ENCODE assay signal across 26 cellular contexts in genomic region chr12:118495296-118495695, GRCh38.
"Had no signal": no experiment of that assay in that cellular context is flagged by ENCODE, and none has a peak within 500 bp of the region (broad histone marks: within the 10 kb centered on the region; RNA-seq: fewer than 3 reads in every experiment).

No MANE protein-coding gene starts in this region.

- H3K27me3 ChIP-seq: stomach, suprapubic skin, testis, thyroid gland, tibial artery, tibial nerve, transverse colon, upper lobe of left lung, upper lobe of right lung, uterus, vagina had no signal

- FAIRE-seq: urothelium cell line had no signal

- H3K4me1 ChIP-seq: suprapubic skin, testis, thyroid gland, tibial artery, tibial nerve, transverse colon, upper lobe of left lung, upper lobe of right lung, uterus, vagina had no signal

- ATAC-seq: stimulated activated effector memory CD8-positive, alpha-beta T cell treated with anti-CD3 and anti-CD28 coated beads, Interleukin-12 subunit alpha, Interleukin-12 subunit beta, amount 100 ng/mL, for 72 hours; stimulated activated memory B cell treated with anti-CD40 and anti-IgM and Interleukin-4, amounts not matched to agents 10 μg/mL and 1 μg/mL and 100 μg/mL, for 72 hours; stimulated activated naive B cell treated with anti-CD40 and anti-IgM and Interleukin-4, amounts not matched to agents 10 μg/mL and 1 μg/mL and 100 μg/mL, for 72 hours; stimulated activated naive CD8-positive, alpha-beta T cell treated with anti-CD3 and anti-CD28 coated beads, Interleukin-15, amount 100 ng/mL, for 72 hours; stimulated activated naive CD8-positive, alpha-beta T cell treated with anti-CD3 and anti-CD28 coated beads, Interleukin-15, Interleukin-2, amounts not matched to agents 100 U/mL and 50 U/mL, for 24 hours; upper lobe of right lung had no signal

- H3K36me3 ChIP-seq: stomach, suprapubic skin, thoracic aorta, thyroid gland, tibial artery, tibial nerve, transverse colon, upper lobe of left lung, upper lobe of right lung, uterus, vagina had no signal

- H3K27ac ChIP-seq: stomach, suprapubic skin, testis, thoracic aorta, thyroid gland, tibial artery, tibial nerve, transverse colon, upper lobe of left lung, upper lobe of right lung, uterus, vagina had no signal

- H3K4me3 ChIP-seq: stomach, suprapubic skin, testis, thoracic aorta, thyroid gland, tibial artery, tibial nerve, transverse colon, upper lobe of left lung, upper lobe of right lung, uterus, vagina had no signal

- DNase-seq: stimulated activated CD4-positive, alpha-beta T cell treated with anti-CD3 and anti-CD28 coated beads, Interleukin-2, amount 100 ng/mL, for 48 hours; stimulated activated CD4-positive, alpha-beta T cell treated with anti-CD3 and anti-CD28 coated beads, Interleukin-4, amount 100 ng/mL, for 1 hour; stimulated activated CD4-positive, alpha-beta T cell treated with anti-CD3 and anti-CD28 coated beads, Interleukin-4, amount 100 ng/mL, for 24 hours; stimulated activated CD4-positive, alpha-beta T cell treated with anti-CD3 and anti-CD28 coated beads, Interleukin-4, amount 100 ng/mL, for 4 hours; stimulated activated CD8-positive, alpha-beta memory T cell treated with anti-CD3 and anti-CD28 coated beads, Interleukin-4, amount 100 ng/mL, for 48 hours; stimulated activated naive B cell treated with anti-CD40 and anti-IgM and Interleukin-4, amounts not matched to agents 10 μg/mL and 1 μg/mL and 100 μg/mL, for 72 hours; stimulated activated naive CD4-positive, alpha-beta T cell; stimulated activated naive CD4-positive, alpha-beta T cell treated with Interleukin-2 at 50 U/mL for 16 hours; stimulated activated naive CD8-positive, alpha-beta T cell treated with anti-CD3 and anti-CD28 coated beads, Interleukin-15, amount 100 ng/mL, for 72 hours; stimulated activated naive CD8-positive, alpha-beta T cell treated with anti-CD3 and anti-CD28 coated beads, Interleukin-15, Interleukin-2, amounts not matched to agents 100 U/mL and 50 U/mL, for 24 hours; stomach; substantia nigra; testis; thyroid gland; tibial artery; transverse colon; upper lobe of left lung; upper lobe of right lung; uterus had no signal

- H3K9me3 ChIP-seq: stomach, suprapubic skin, testis, thoracic aorta, thyroid gland, tibial artery, transverse colon, upper lobe of left lung, upper lobe of right lung, uterus, vagina had no signal
